Comparison of ENCODE assay signal across 8 cellular contexts in the genomic region with DNA sequence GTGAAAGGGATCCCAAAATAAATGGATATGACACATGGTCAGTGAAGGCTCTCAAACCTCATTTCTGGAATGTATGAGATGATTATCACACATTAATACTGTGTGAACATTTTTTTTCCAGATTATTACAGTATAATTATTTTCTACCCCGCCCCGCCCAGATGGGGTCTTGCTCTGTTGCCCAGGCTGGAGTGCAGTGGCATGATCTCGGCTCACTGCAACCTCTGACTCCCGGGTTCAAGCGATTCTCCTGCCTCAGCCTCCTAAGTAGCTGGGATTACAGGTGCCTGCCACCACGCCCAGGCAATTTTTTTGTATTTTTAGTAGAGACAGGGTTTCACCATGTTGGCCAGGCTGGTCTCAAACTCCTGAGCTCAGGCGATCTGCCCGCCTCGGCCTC. TPM values are rescaled to one million over a fixed set of nuclear protein-coding genes. Genes with fewer than 3 reads are reported as not detected.
DNase-seq lines count a peak whose midpoint lies in the region; ATAC-seq and TF ChIP-seq lines count a peak whose summit lies in the region.
"Not testable (repeated sequence)": the region's sequence is repeated elsewhere in the genome, so short reads cannot be mapped to it uniquely, and the experiment has no call there.

No MANE protein-coding gene starts in this region.

- in situ Hi-C loops in transverse colon (cut with MboI; ENCODE audit: low pct_ligation_motif_present in 1 of 4, low pct_unique_long_range_greater_than_20kb in 1 of 4, low sequenced_read_pairs in 3 of 4), result not testable (repeated sequence)

- not testable (repeated sequence) for DNase-seq in CD4-positive, alpha-beta T cell; activated CD4-positive, alpha-beta T cell treated with anti-CD3 and anti-CD28 coated beads for 36 hours; central memory CD8-positive, alpha-beta T cell (ENCODE audit: low spot score in 2 of 2); transverse colon
- DNase-seq in mesenteric fat pad (ENCODE audit: low spot score), result peak; percentile 35

- POLR2A ChIA-PET in CD4-positive, alpha-beta T cell (lab: Charles Lee), result interaction anchor here (1.1 to 4.3 kb wide), 2 partner anchors 24 to 122 kb away, joined by 3 to 30 read pairs; a partner anchor contains a TSS
- POLR2A ChIA-PET in activated CD4-positive, alpha-beta T cell treated with anti-CD3 and anti-CD28 coated beads for 36 hours (lab: Charles Lee), result not testable (repeated sequence)

- TF ChIP-seq EP300 in transverse colon (IDR thresholded peaks at IDR 0.05; ENCODE audit: low read depth), result not testable (repeated sequence)

- H3K4me3 ChIP-seq in neutrophil (ENCODE audit: low read depth in 1 of 2, low read length in 1 of 2); transverse colon: not testable (repeated sequence)

- WGBS in transverse colon (ENCODE audit: low coverage in 1 of 2), 2 donors, result 90 to 95% methylated on average over 8 to 9 of the region's 9 CpGs

- H3K4me1 ChIP-seq in neutrophil (ENCODE audit: control insufficient read depth in 1 of 2, insufficient read depth in 1 of 2, low read depth in 1 of 2, low read length in 1 of 2), result peaks cover 34 to 36% of the 10 kb centered on the region in 2 experiments
- H3K4me1 ChIP-seq in transverse colon, result peaks cover 23 to 34% (median 33%) of the 10 kb centered on the region in 4 donors

- intact Hi-C loops in CD4-positive, alpha-beta T cell (cut with DNase I, micrococcal nuclease), result loop anchor here in 1 of 2 experiments (2.0 to 10.0 kb wide), 3 partner anchors 20 to 712 kb away; a partner anchor contains a TSS
- intact Hi-C loops in activated CD4-positive, alpha-beta T cell treated with anti-CD3 and anti-CD28 coated beads for 36 hours (cut with DNase I, micrococcal nuclease), result loop anchor here (5.0 to 10.0 kb wide), 2 partner anchors 74 to 842 kb away; a partner anchor contains a TSS
- intact Hi-C loops in transverse colon (cut with DNase I; ENCODE audit: low total_unique reads), result not testable (repeated sequence)

- H3K4me1 Mint-ChIP-seq in CD4-positive, alpha-beta T cell (ENCODE audit: low read depth), result peaks cover 47% of the 10 kb centered on the region
- peaks cover 29 to 34% (median 30%) of the 10 kb centered on the region in 3 donors for H3K4me1 Mint-ChIP-seq in IgD-negative memory B cell
- H3K4me1 Mint-ChIP-seq in activated CD4-positive, alpha-beta T cell treated with anti-CD3 and anti-CD28 coated beads for 36 hours, result peaks cover 28% of the 10 kb centered on the region
- not testable (repeated sequence) for H3K4me1 Mint-ChIP-seq in activated T-helper 17 cell treated with anti-CD3 and anti-CD28 coated beads, Interleukin-2, amount 50 U/mL, for 72 hours
- H3K4me1 Mint-ChIP-seq in central memory CD8-positive, alpha-beta T cell, result peaks cover 31% of the 10 kb centered on the region

- not testable (repeated sequence) for H3K9me3 ChIP-seq in CD4-positive, alpha-beta T cell (ENCODE audit: control insufficient read depth, low read length); neutrophil; transverse colon

- not testable (repeated sequence) for TF ChIP-seq CTCF in CD4-positive, alpha-beta T cell (IDR thresholded peaks at IDR 0.05); neutrophil (IDR thresholded peaks at IDR 0.05); transverse colon (IDR thresholded peaks at IDR 0.05)

- not testable (repeated sequence) for TF ChIP-seq POLR2A in transverse colon (IDR thresholded peaks at IDR 0.05)

- peaks cover 75% of the 10 kb centered on the region for H3K36me3 Mint-ChIP-seq in CD4-positive, alpha-beta T cell (ENCODE audit: low read depth)
- H3K36me3 Mint-ChIP-seq in IgD-negative memory B cell, result not testable (repeated sequence)
- H3K36me3 Mint-ChIP-seq in activated CD4-positive, alpha-beta T cell treated with anti-CD3 and anti-CD28 coated beads for 36 hours (ENCODE audit: low read depth), result peaks cover 56% of the 10 kb centered on the region
- H3K36me3 Mint-ChIP-seq in activated T-helper 17 cell treated with anti-CD3 and anti-CD28 coated beads, Interleukin-2, amount 50 U/mL, for 72 hours (ENCODE audit: low read depth), result peaks cover 95% of the 10 kb centered on the region
- peaks cover 65% of the 10 kb centered on the region for H3K36me3 Mint-ChIP-seq in central memory CD8-positive, alpha-beta T cell (ENCODE audit: insufficient read depth)

- not testable (repeated sequence) for H3K27me3 ChIP-seq in CD4-positive, alpha-beta T cell (ENCODE audit: control insufficient read depth, insufficient read depth, low read length); neutrophil; transverse colon

- CTCF ChIA-PET in CD4-positive, alpha-beta T cell (lab: Charles Lee), result interaction anchor here (1.2 kb wide), 1 partner anchor 25 kb away, joined by 4 read pairs; no protein-coding TSS in a partner anchor
- CTCF ChIA-PET in activated CD4-positive, alpha-beta T cell treated with anti-CD3 and anti-CD28 coated beads for 36 hours (lab: Charles Lee), result interaction anchor here (2.0 kb wide), 1 partner anchor 28 kb away, joined by 8 read pairs; no protein-coding TSS in a partner anchor

- not testable (repeated sequence) for H3K27ac Mint-ChIP-seq in CD4-positive, alpha-beta T cell; IgD-negative memory B cell; activated CD4-positive, alpha-beta T cell treated with anti-CD3 and anti-CD28 coated beads for 36 hours; activated T-helper 17 cell treated with anti-CD3 and anti-CD28 coated beads, Interleukin-2, amount 50 U/mL, for 72 hours
- peak overlapping the region; percentile 55 for H3K27ac Mint-ChIP-seq in central memory CD8-positive, alpha-beta T cell (ENCODE audit: low read depth)

- not testable (repeated sequence) for H3K27ac ChIP-seq in CD4-positive, alpha-beta T cell (ENCODE audit: low read depth, low read length)
- peak overlapping the region; percentile 97 for H3K27ac ChIP-seq in neutrophil
- H3K27ac ChIP-seq in transverse colon, result peak overlapping the region in 3 of 4 donors; percentile 96 to 100 (median 98)

- not testable (repeated sequence) for ATAC-seq in CD4-positive, alpha-beta T cell (ENCODE audit: poor library complexity); activated CD4-positive, alpha-beta T cell treated with anti-CD3 and anti-CD28 coated beads for 36 hours; activated T-helper 17 cell treated with anti-CD3 and anti-CD28 coated beads, Interleukin-2, amount 50 U/mL, for 72 hours (replicated peaks); central memory CD8-positive, alpha-beta T cell (replicated peaks; ENCODE audit: extremely low read depth, poor library complexity, severe bottlenecking)

- H3K36me3 ChIP-seq in neutrophil, result peaks cover 53% of the 10 kb centered on the region
- peaks cover 0 to 44% (median 15%) of the 10 kb centered on the region in 4 donors for H3K36me3 ChIP-seq in transverse colon

- H3K4me3 Mint-ChIP-seq in CD4-positive, alpha-beta T cell, result peak overlapping the region; percentile 71
- H3K4me3 Mint-ChIP-seq in IgD-negative memory B cell, result peak overlapping the region in 3 of 4 donors; percentile 53 to 74 (median 54)
- peak overlapping the region; percentile 99 for H3K4me3 Mint-ChIP-seq in activated CD4-positive, alpha-beta T cell treated with anti-CD3 and anti-CD28 coated beads for 36 hours
- peak overlapping the region; percentile 92 for H3K4me3 Mint-ChIP-seq in activated T-helper 17 cell treated with anti-CD3 and anti-CD28 coated beads, Interleukin-2, amount 50 U/mL, for 72 hours
- H3K4me3 Mint-ChIP-seq in central memory CD8-positive, alpha-beta T cell, result not testable (repeated sequence)

- not testable (repeated sequence) for H3K27me3 Mint-ChIP-seq in CD4-positive, alpha-beta T cell; IgD-negative memory B cell; activated CD4-positive, alpha-beta T cell treated with anti-CD3 and anti-CD28 coated beads for 36 hours; activated T-helper 17 cell treated with anti-CD3 and anti-CD28 coated beads, Interleukin-2, amount 50 U/mL, for 72 hours; central memory CD8-positive, alpha-beta T cell

- not testable (repeated sequence) for H3K9me3 Mint-ChIP-seq in CD4-positive, alpha-beta T cell; IgD-negative memory B cell; activated CD4-positive, alpha-beta T cell treated with anti-CD3 and anti-CD28 coated beads for 36 hours (ENCODE audit: low read depth); activated T-helper 17 cell treated with anti-CD3 and anti-CD28 coated beads, Interleukin-2, amount 50 U/mL, for 72 hours; central memory CD8-positive, alpha-beta T cell

RNA-seq across cellular contexts. Expression of a gene that starts 2.1 kb away (rescaled TPM):
- total RNA-seq in CD4-positive, alpha-beta T cell, result 1,000 to 10,000 TPM; 8,742 to 8,834 TPM
- 2,561 TPM for polyA plus RNA-seq in IgD-negative memory B cell
- total RNA-seq in activated CD4-positive, alpha-beta T cell treated with anti-CD3 and anti-CD28 coated beads for 36 hours, result 1,000 to 10,000 TPM; 3,408 to 3,964 TPM
- 1,000 to 10,000 TPM; 3,139 to 4,606 TPM for total RNA-seq in activated T-helper 17 cell treated with anti-CD3 and anti-CD28 coated beads, Interleukin-2, amount 50 U/mL, for 72 hours
- total RNA-seq in mesenteric fat pad (3,722 TPM), transverse colon (1,000 to 10,000 TPM; 1,485 to 2,679 (median 2,380) TPM)
